In the genomic region with DNA sequence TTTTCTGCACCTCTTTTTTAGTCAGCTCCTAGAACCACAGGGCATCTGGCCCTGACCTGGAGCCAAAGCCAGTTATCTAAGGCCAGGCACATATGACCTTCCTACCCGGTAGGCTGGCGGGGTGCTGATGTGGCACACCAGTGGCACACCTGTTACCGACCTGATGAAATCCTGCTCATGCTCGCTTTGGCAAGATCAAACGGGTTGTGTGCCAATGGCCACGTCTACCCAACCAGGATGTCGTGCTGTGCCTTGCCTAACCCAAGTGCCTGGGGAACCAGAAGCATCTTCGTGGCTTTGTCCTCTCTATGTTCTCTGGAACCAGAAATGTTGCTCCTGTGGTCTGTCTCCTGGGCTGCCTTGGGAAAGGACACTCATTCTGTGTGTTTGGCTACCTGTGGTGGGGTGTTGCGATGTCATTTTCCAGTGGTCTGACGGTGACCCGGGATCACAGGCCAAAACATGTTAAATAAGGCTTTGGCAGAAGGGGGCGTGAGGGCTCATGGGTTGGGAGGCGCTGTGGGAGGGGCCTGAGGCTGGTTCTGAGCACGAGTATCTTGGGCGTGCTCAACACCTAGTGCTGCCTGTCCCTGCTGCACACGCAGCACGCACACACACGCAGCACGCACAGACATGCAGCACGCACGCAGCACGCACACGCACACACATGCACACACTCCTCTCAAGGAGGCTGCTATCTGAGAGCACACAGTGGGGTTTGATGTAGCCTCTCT, we compare ENCODE assay signal across 1 cellular context.
TF ChIP-seq lines count a peak whose summit lies in the region.

No MANE protein-coding gene starts in this region.

TF ChIP-seq in K562, 482 proteins besides CTCF, POLR2A, EP300 and RAD21:
- TF ChIP-seq FOXK2 (conservative IDR thresholded peaks at IDR 0.05 in 1 of 2, IDR thresholded peaks at IDR 0.05 in 1 of 2; ENCODE audit: low read depth in 2 of 2), result no peak
- TF ChIP-seq PTBP1 (IDR thresholded peaks at IDR 0.05; ENCODE audit: low read depth, low read length), result no peak
- TF ChIP-seq ARID3A (IDR thresholded peaks at IDR 0.05; ENCODE audit: borderline replicate concordance, low read depth, low read length), result no peak
- TF ChIP-seq CBX3 (IDR thresholded peaks at IDR 0.05; ENCODE audit: borderline replicate concordance in 1 of 2, low read length in 2 of 2), result no peak
- TF ChIP-seq SIN3B (IDR thresholded peaks at IDR 0.05; ENCODE audit: low read depth), result no peak
- no peak for TF ChIP-seq SRSF1 (IDR thresholded peaks at IDR 0.05; ENCODE audit: low read depth, low read length)
- no peak for TF ChIP-seq ATF6 (CRISPR knock-in tag; IDR thresholded peaks at IDR 0.05)
- no peak for TF ChIP-seq CBX8 (IDR thresholded peaks at IDR 0.05; ENCODE audit: borderline replicate concordance, extremely low read depth, low read depth, low read length, poor library complexity, severe bottlenecking)
- no peak for TF ChIP-seq PHF8 (IDR thresholded peaks at IDR 0.05; ENCODE audit: borderline replicate concordance, low read length)
- TF ChIP-seq BRCA1 (IDR thresholded peaks at IDR 0.05), result no peak
- no peak for TF ChIP-seq BRCA1 (CRISPR knock-in tag; IDR thresholded peaks at IDR 0.05)
- no peak for TF ChIP-seq ZFX (CRISPR knock-in tag; IDR thresholded peaks at IDR 0.05)
- no peak for TF ChIP-seq MEIS2 (IDR thresholded peaks at IDR 0.05; ENCODE audit: partially characterized antibody)
- no peak for TF ChIP-seq CREB3L1 (IDR thresholded peaks at IDR 0.05; ENCODE audit: borderline replicate concordance, low read depth)
- TF ChIP-seq, protein P1, sequence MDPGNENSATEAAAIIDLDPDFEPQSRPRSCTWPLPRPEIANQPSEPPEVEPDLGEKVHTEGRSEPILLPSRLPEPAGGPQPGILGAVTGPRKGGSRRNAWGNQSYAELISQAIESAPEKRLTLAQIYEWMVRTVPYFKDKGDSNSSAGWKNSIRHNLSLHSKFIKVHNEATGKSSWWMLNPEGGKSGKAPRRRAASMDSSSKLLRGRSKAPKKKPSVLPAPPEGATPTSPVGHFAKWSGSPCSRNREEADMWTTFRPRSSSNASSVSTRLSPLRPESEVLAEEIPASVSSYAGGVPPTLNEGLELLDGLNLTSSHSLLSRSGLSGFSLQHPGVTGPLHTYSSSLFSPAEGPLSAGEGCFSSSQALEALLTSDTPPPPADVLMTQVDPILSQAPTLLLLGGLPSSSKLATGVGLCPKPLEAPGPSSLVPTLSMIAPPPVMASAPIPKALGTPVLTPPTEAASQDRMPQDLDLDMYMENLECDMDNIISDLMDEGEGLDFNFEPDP (CRISPR knock-in tag; IDR thresholded peaks at IDR 0.05), result no peak
- TF ChIP-seq BRD4 (IDR thresholded peaks at IDR 0.05), result no peak
- TF ChIP-seq KLF13 (tag; IDR thresholded peaks at IDR 0.05; ENCODE audit: borderline replicate concordance, low read depth), result no peak
- TF ChIP-seq ZNF592 (IDR thresholded peaks at IDR 0.05), result no peak
